ENCODE assay signal across 24 cellular contexts in genomic region chr16:83895243-83895642, GRCh38. TPM values are rescaled to one million over a fixed set of nuclear protein-coding genes. Genes with fewer than 3 reads are reported as not detected.
DNase-seq lines count a peak whose midpoint lies in the region; ATAC-seq, FAIRE-seq and TF ChIP-seq lines count a peak whose summit lies in the region.
"Had no signal": no experiment of that assay in that cellular context is flagged by ENCODE, and none has a peak within 500 bp of the region (broad histone marks: within the 10 kb centered on the region; RNA-seq: fewer than 3 reads in every experiment).

No MANE protein-coding gene starts in this region.

- H3K9me1 ChIP-seq in K562 (ENCODE audit: control insufficient read depth, insufficient read depth, low read length) = no peaks in the 10 kb centered on the region

- intact Hi-C loops in K562 (cut with micrococcal nuclease) = no loop called here

- H3K27ac ChIP-seq in SK-N-SH (ENCODE audit: low read depth in 2 of 2, low read length in 1 of 2) (no peak overlapping the region), A549 (no peak overlapping the region), Karpas-422 (ENCODE audit: low read length) (no peak overlapping the region), K562 (ENCODE audit: extremely low read depth, low read depth, low read length) (no peak overlapping the region)
- H3K27ac ChIP-seq: 22Rv1, BLaER1 had no signal

- TF ChIP-seq RAD21 in SK-N-SH (IDR thresholded peaks at IDR 0.05; ENCODE audit: low read length) (no peak), A549 (conservative IDR thresholded peaks at IDR 0.05 in 1 of 2, IDR thresholded peaks at IDR 0.05 in 1 of 2) (no peak), K562 (CRISPR knock-in tag; conservative IDR thresholded peaks at IDR 0.05 in 1 of 2, IDR thresholded peaks at IDR 0.05 in 1 of 2) (no peak)

- no peak for TF ChIP-seq CTCF in SK-N-SH (IDR thresholded peaks at IDR 0.05)
- TF ChIP-seq CTCF in A549 (IDR thresholded peaks at IDR 0.05) = no peak
- TF ChIP-seq CTCF in K562 (IDR thresholded peaks at IDR 0.05 in 2 of 3, conservative IDR thresholded peaks at IDR 0.05 in 1 of 3; ENCODE audit: insufficient read depth in 2 of 3, low read depth in 1 of 3, low read length in 3 of 3) = no peak
- TF ChIP-seq CTCF in foreskin fibroblast (IDR thresholded peaks at IDR 0.05; ENCODE audit: low read depth, low read length) = no peak

- BruUV-seq in K562 (replicated peaks; lab: Mats Ljungman, UMichigan) = no TSS peak

- ATAC-seq in SK-N-SH treated with all-trans-retinoic acid at 6 μM for 48 hours (no peak), A549 (no peak), K562 (no peak), HG03439 (IDR thresholded peaks at IDR 0.05; ENCODE audit: unreplicated experiment) (no peak)

- H3K79me2 ChIP-seq in SK-N-SH (ENCODE audit: insufficient read depth) (peaks cover 7% of the 10 kb centered on the region), Karpas-422 (ENCODE audit: low read length) (peaks cover 11% of the 10 kb centered on the region), K562 (ENCODE audit: control insufficient read depth, insufficient read depth, low read length) (peaks cover 5% of the 10 kb centered on the region; the same call in 1 of the 3 replicates)

- H3F3A ChIP-seq in SK-N-SH (replicated peaks; ENCODE audit: insufficient read depth) = no peaks in the 10 kb centered on the region

- H3K9me2 ChIP-seq in SK-N-SH (no peaks in the 10 kb centered on the region), Karpas-422 (replicated peaks; ENCODE audit: insufficient read depth, low read length) (no peaks in the 10 kb centered on the region)

- H3K4me3 ChIP-seq in SK-N-SH (ENCODE audit: low read depth in 2 of 2, low read length in 1 of 2) (no peak overlapping the region), A549 (no peak overlapping the region), Karpas-422 (ENCODE audit: low read length) (no peak overlapping the region), K562 (no peak overlapping the region), foreskin fibroblast (ENCODE audit: low read depth in 1 of 2, low read length in 2 of 2) (no peak overlapping the region)
- H3K4me3 ChIP-seq: BLaER1 had no signal

- no peaks in the 10 kb centered on the region for H4K20me1 ChIP-seq in SK-N-SH (ENCODE audit: insufficient read depth)
- H4K20me1 ChIP-seq in Karpas-422 (ENCODE audit: insufficient read depth, low read depth, low read length) = no peaks in the 10 kb centered on the region
- H4K20me1 ChIP-seq in K562 (replicated peaks; ENCODE audit: control insufficient read depth, insufficient read depth, low read length) = no peaks in the 10 kb centered on the region

- H3K4me2 ChIP-seq in SK-N-SH (no peak overlapping the region), A549 (no peak overlapping the region), Karpas-422 (ENCODE audit: low read depth, low read length, poor library complexity, severe bottlenecking) (no peak overlapping the region), K562 (ENCODE audit: insufficient read depth, low read length) (no peak overlapping the region)
- H3K4me2 ChIP-seq: BLaER1 had no signal

- in situ Hi-C loops in K562 (cut with MboI) = no loop called here

- DNase-seq in SK-N-SH = no peak
- no peak for DNase-seq in A549 (ENCODE audit: low read depth in 1 of 2, low spot score in 1 of 2)
- peak; percentile 7 for DNase-seq in Karpas-422
- no peak for DNase-seq in K562 (ENCODE audit: extremely low read depth in 1 of 4, low spot score in 3 of 4)
- no peak for DNase-seq in foreskin fibroblast
- DNase-seq: ACHN; BE2C; C1 segment of cervical spinal cord; CD4-positive, alpha-beta memory T cell; CD4-positive, CD25-positive, alpha-beta regulatory T cell; CD8-positive, alpha-beta memory T cell; COR-L47; DMS 273 treated with DMSO at 0.1 percent for 48 hours; DMS153; DMS53; DMS79; GF-D8 had no signal

- TF ChIP-seq EP300 in SK-N-SH (IDR thresholded peaks at IDR 0.05; ENCODE audit: borderline replicate concordance in 1 of 2, low read depth in 1 of 2, low read length in 1 of 2) (no peak), A549 (IDR thresholded peaks at IDR 0.05) (no peak), K562 (IDR thresholded peaks at IDR 0.05; ENCODE audit: low read length) (no peak)

- 13% methylated on average over 4 of the region's 4 CpGs for WGBS in SK-N-SH (ENCODE audit: low lambda C conversion rate)
- 13% methylated on average over 4 of the region's 4 CpGs for WGBS in A549 (ENCODE audit: missing lambda C conversion rate)
- 0% methylated on average over 4 of the region's 4 CpGs for WGBS in K562 (ENCODE audit: insufficient coverage, low coverage, missing lambda C conversion rate)

- POLR2A ChIA-PET in SK-N-SH (lab: Yijun Ruan, JAX) = no interaction called here
- POLR2A ChIA-PET in A549 (lab: Yijun Ruan, JAX) = no interaction called here
- POLR2A ChIA-PET in K562 (lab: Yijun Ruan, JAX) = no interaction called here

- H2AFZ ChIP-seq in SK-N-SH (ENCODE audit: low read depth) (no peak overlapping the region), Karpas-422 (ENCODE audit: low read length) (no peak overlapping the region), K562 (ENCODE audit: low read depth, low read length) (no peak overlapping the region)

- H3K4me1 ChIP-seq in SK-N-SH (ENCODE audit: control insufficient read depth in 1 of 2, insufficient read depth in 2 of 2, low read depth in 1 of 2, low read length in 1 of 2) (peaks cover 0 to 9% of the 10 kb centered on the region in 2 experiments; a peak in 2 of 4 replicates), A549 (peaks cover 7% of the 10 kb centered on the region; the same call in 2 of the 3 replicates), Karpas-422 (ENCODE audit: low read length) (peaks cover 12% of the 10 kb centered on the region), K562 (replicated peaks in 1 of 2; ENCODE audit: control insufficient read depth in 2 of 2, insufficient read depth in 2 of 2, low read length in 2 of 2) (peaks cover 9 to 14% of the 10 kb centered on the region in 2 experiments; a peak in 4 of 5 replicates)
- H3K4me1 ChIP-seq: BE2C had no signal

- no peaks in the 10 kb centered on the region for H3K36me3 ChIP-seq in SK-N-SH (replicated peaks in 1 of 2; ENCODE audit: control insufficient read depth in 1 of 2, insufficient read depth in 2 of 2, low read length in 1 of 2)
- H3K36me3 ChIP-seq in Karpas-422 (ENCODE audit: insufficient read depth, low read length) = no peaks in the 10 kb centered on the region
- no peaks in the 10 kb centered on the region for H3K36me3 ChIP-seq in K562 (ENCODE audit: control insufficient read depth, insufficient read depth, low read length)
- H3K36me3 ChIP-seq: BE2C, BLaER1 had no signal

- no peaks in the 10 kb centered on the region for H3K27me3 ChIP-seq in SK-N-SH (ENCODE audit: insufficient read depth)
- H3K27me3 ChIP-seq in Karpas-422 (ENCODE audit: low read length) = no peaks in the 10 kb centered on the region
- H3K27me3 ChIP-seq in K562 (ENCODE audit: control insufficient read depth in 2 of 2, insufficient read depth in 2 of 2, low read length in 2 of 2) = peaks cover 5 to 10% of the 10 kb centered on the region in 2 experiments; a peak in 4 of 5 replicates
- H3K27me3 ChIP-seq: BE2C, BLaER1 had no signal

- no peaks in the 10 kb centered on the region; the same call in 1 of the 2 replicates for H3K9me3 ChIP-seq in SK-N-SH
- peaks cover 14% of the 10 kb centered on the region for H3K9me3 ChIP-seq in A549
- H3K9me3 ChIP-seq in Karpas-422 (ENCODE audit: low read length) = no peaks in the 10 kb centered on the region
- no peaks in the 10 kb centered on the region for H3K9me3 ChIP-seq in K562 (replicated peaks; ENCODE audit: control insufficient read depth, insufficient read depth, low read depth, low read length)
- H3K9me3 ChIP-seq: BE2C had no signal

- FAIRE-seq in A549 (lab: Jason Lieb, UNC) (no peak), K562 (lab: Jason Lieb, UNC) (no peak)
- FAIRE-seq: G401.6, GM12891, GM19239 had no signal

- TF ChIP-seq POLR2A in A549 (IDR thresholded peaks at IDR 0.05; ENCODE audit: low read length) (no peak), K562 (conservative IDR thresholded peaks at IDR 0.05) (no peak)

- no peak overlapping the region for H3K9ac ChIP-seq in SK-N-SH
- H3K9ac ChIP-seq in Karpas-422 (ENCODE audit: low read length) = no peak overlapping the region
- H3K9ac ChIP-seq in K562 (ENCODE audit: insufficient read depth in 1 of 2, low read depth in 2 of 2, low read length in 2 of 2) = no peak overlapping the region
- H3K9ac ChIP-seq: BLaER1 had no signal

- CTCF ChIA-PET in SK-N-SH (lab: Yijun Ruan, JAX) = no interaction called here
- CTCF ChIA-PET in A549 (lab: Yijun Ruan, JAX) = no interaction called here
- CTCF ChIA-PET in K562 (lab: Yijun Ruan, JAX; ENCODE audit: low intra/inter-chr PET ratio) = no interaction called here

RNA-seq across cellular contexts. Expression of gene MLYCD, which starts 3.7 kb away (rescaled TPM):
- 2.4 and 2.7 TPM in 2 replicates for polyA plus RNA-seq in SK-N-SH (2012; rRNA removed)
- polyA plus RNA-seq in SK-N-SH (2012; cell fraction: cytosol; rRNA removed) = 1.3 and 1.6 TPM in 2 replicates
- 8.0 and 8.5 TPM in 2 replicates for polyA plus RNA-seq in SK-N-SH (2012; cell fraction: nucleus; rRNA removed)
- 1.7 and 2.1 TPM in 2 replicates for polyA plus RNA-seq in A549 (2011; rRNA removed)
- 1.2 and 1.5 TPM in 2 replicates for polyA plus RNA-seq in A549 (2012; cell fraction: cytosol; rRNA removed)
- polyA plus RNA-seq in A549 (2012; cell fraction: nucleus; rRNA removed) = 3.3 and 3.7 TPM in 2 replicates
- polyA plus RNA-seq in A549 (2017; fragmentation: RNase III; extraction: RNeasy Plus Mini Kit Qiagen cat#74134 plus additional on column Dnase treatment) = 1.1 to 1.4 TPM (median 1.3 TPM) in 3 replicates
- polyA minus RNA-seq in A549 (2011; rRNA and poly(A)+ RNA removed) = 6.7 and 7.5 TPM in 2 replicates
- total RNA-seq in Karpas-422 (2014; rRNA removed; shearing (Covaris generic); ENCODE audit: low replicate concordance) = 4.7 and 6.8 TPM in 2 replicates
- 7.7 TPM in 2 replicates for total RNA-seq in K562 (2011; cell fraction: chromatin; rRNA removed; ENCODE audit: low replicate concordance)
- total RNA-seq in K562 (2011; cell fraction: nucleolus; rRNA removed) = 4.7 and 5.0 TPM in 2 replicates
- total RNA-seq in K562 (2011; cell fraction: nucleoplasm; rRNA removed) = 5.7 and 6.9 TPM in 2 replicates
- 1.00 and 1.7 TPM in 2 replicates for total RNA-seq in K562 (2014; rRNA removed)
- total RNA-seq in K562 (2014; rRNA removed; fragmentation: Illumina TruSeq; extraction: Trizol) = 0.89 and 1.0 TPM in 2 replicates
- total RNA-seq in K562 (2015; rRNA removed; fragmentation: Illumina TruSeq; extraction: Trizol) = 1.0 and 1.2 TPM in 2 replicates
- total RNA-seq in K562 (2021) = 1.8 and 2.0 TPM in 2 replicates
- polyA plus RNA-seq in K562 (2011; rRNA removed) = 1.1 and 1.5 TPM in 2 replicates
- polyA plus RNA-seq in K562 (2011; cell fraction: cytosol; rRNA removed) = 0.88 and 1.4 TPM in 2 replicates
- polyA plus RNA-seq in K562 (2011; cell fraction: nucleus; rRNA removed) = 3.4 and 3.8 TPM in 2 replicates
- polyA plus RNA-seq in K562 (2012) = 1.1 and 1.6 TPM in 2 replicates
- 0.77 and 0.91 TPM in 2 replicates for polyA plus RNA-seq in K562 (2014; fragmentation: Illumina TruSeq; extraction: Trizol)
- polyA plus RNA-seq in K562 (2014; fragmentation: Nextera tagmentation; extraction: Ambion mirVana) = under 1 TPM; 0.15 to 0.27 TPM
- polyA plus RNA-seq in K562 (2014; rRNA removed) = 1.2 and 1.5 TPM in 2 replicates
- polyA minus RNA-seq in K562 (2011; rRNA and poly(A)+ RNA removed) = 2.9 and 5.3 TPM in 2 replicates
- polyA minus RNA-seq in K562 (2011; cell fraction: cytosol; rRNA and poly(A)+ RNA removed) = 0.48 and 1.5 TPM in 2 replicates
- polyA minus RNA-seq in K562 (2011; cell fraction: nucleus; rRNA and poly(A)+ RNA removed) = 2.7 and 4.3 TPM in 2 replicates

RNA-seq across cellular contexts. Expression of gene OSGIN1, which starts 57.8 kb away (rescaled TPM):
- 4.8 and 5.2 TPM in 2 replicates for polyA plus RNA-seq in SK-N-SH (2012; rRNA removed)
- 1.4 and 2.3 TPM in 2 replicates for polyA plus RNA-seq in SK-N-SH (2012; cell fraction: cytosol; rRNA removed)
- polyA plus RNA-seq in SK-N-SH (2012; cell fraction: nucleus; rRNA removed) = 7.5 and 8.1 TPM in 2 replicates
- 23.9 and 25.9 TPM in 2 replicates for polyA plus RNA-seq in A549 (2011; rRNA removed)
- polyA plus RNA-seq in A549 (2012; cell fraction: cytosol; rRNA removed) = 80.5 and 106 TPM in 2 replicates
- polyA plus RNA-seq in A549 (2012; cell fraction: nucleus; rRNA removed) = 167 and 232 TPM in 2 replicates
- 37.6 to 49.1 TPM (median 39.1 TPM) in 3 replicates for polyA plus RNA-seq in A549 (2017; fragmentation: RNase III; extraction: RNeasy Plus Mini Kit Qiagen cat#74134 plus additional on column Dnase treatment)
- 18.1 and 25.6 TPM in 2 replicates for polyA minus RNA-seq in A549 (2011; rRNA and poly(A)+ RNA removed)
- not detected in 2 replicates for total RNA-seq in Karpas-422 (2014; rRNA removed; shearing (Covaris generic); ENCODE audit: low replicate concordance)
- total RNA-seq in K562 (2011; cell fraction: chromatin; rRNA removed; ENCODE audit: low replicate concordance) = 14.7 and 21.6 TPM in 2 replicates
- 13.6 and 14.8 TPM in 2 replicates for total RNA-seq in K562 (2011; cell fraction: nucleolus; rRNA removed)
- total RNA-seq in K562 (2011; cell fraction: nucleoplasm; rRNA removed) = 10.9 and 13.7 TPM in 2 replicates
- 1.9 and 2.2 TPM in 2 replicates for total RNA-seq in K562 (2014; rRNA removed)
- total RNA-seq in K562 (2014; rRNA removed; fragmentation: Illumina TruSeq; extraction: Trizol) = 0.45 and 0.76 TPM in 2 replicates
- 1.6 and 1.8 TPM in 2 replicates for total RNA-seq in K562 (2015; rRNA removed; fragmentation: Illumina TruSeq; extraction: Trizol)
- total RNA-seq in K562 (2021) = 3.6 and 4.2 TPM in 2 replicates
- polyA plus RNA-seq in K562 (2011; rRNA removed) = 1.6 and 4.2 TPM in 2 replicates
- polyA plus RNA-seq in K562 (2011; cell fraction: cytosol; rRNA removed) = 4.9 and 9.7 TPM in 2 replicates
- polyA plus RNA-seq in K562 (2011; cell fraction: nucleus; rRNA removed) = 3.1 and 6.8 TPM in 2 replicates
- 4.0 and 5.5 TPM in 2 replicates for polyA plus RNA-seq in K562 (2012)
- polyA plus RNA-seq in K562 (2014; fragmentation: Illumina TruSeq; extraction: Trizol) = 1.7 and 5.8 TPM in 2 replicates
- polyA plus RNA-seq in K562 (2014; fragmentation: Nextera tagmentation; extraction: Ambion mirVana) = under 1 TPM; 0.03 to 0.04 TPM
- polyA plus RNA-seq in K562 (2014; rRNA removed) = 1.8 and 3.0 TPM in 2 replicates
- polyA minus RNA-seq in K562 (2011; rRNA and poly(A)+ RNA removed) = 0.91 and 1.2 TPM in 2 replicates
- polyA minus RNA-seq in K562 (2011; cell fraction: cytosol; rRNA and poly(A)+ RNA removed) = 2.9 and 4.9 TPM in 2 replicates
- polyA minus RNA-seq in K562 (2011; cell fraction: nucleus; rRNA and poly(A)+ RNA removed) = 3.5 and 6.9 TPM in 2 replicates
